In genomic region chr18:62045316-62045715, GRCh38 we compare ENCODE assay signal across 15 cellular contexts.
DNase-seq lines count a peak whose midpoint lies in the region; ATAC-seq lines count a peak whose summit lies in the region.
"Had no signal": no experiment of that assay in that cellular context is flagged by ENCODE, and none has a peak within 500 bp of the region (broad histone marks: within the 10 kb centered on the region; RNA-seq: fewer than 3 reads in every experiment).

No MANE protein-coding gene starts in this region.

- ATAC-seq in GM18867 (IDR thresholded peaks at IDR 0.05; ENCODE audit: unreplicated experiment), result no peak
- ATAC-seq: T-cell had no signal

- DNase-seq in NCI-H748 (lab: John Stamatoyannopoulos, UW; ENCODE audit: unreplicated experiment) (peak; percentile 9), NCI-H748 treated with DMSO at 0.1 percent for 48 hours (lab: John Stamatoyannopoulos, UW) (no peak), NCI-H69 (lab: John Stamatoyannopoulos, UW) (peak; percentile 44), cerebellum (ENCODE audit: low spot score) (peak; percentile 13), superior temporal gyrus (ENCODE audit: extremely low spot score) (peak; percentile 29), NCI-H1436 treated with DMSO at 0.1 percent for 48 hours (lab: John Stamatoyannopoulos, UW) (no peak)
- DNase-seq: ACHN; CD4-positive, alpha-beta memory T cell; GDM1; Karpas-422; MV-4-11; NCI-H1930; NCI-H774; T-cell had no signal

Comparison
In these comparisons a context has a peak if more than half of its experiments do, and no peak if none do; other contexts are left out.
1. DNase-seq: peak in NCI-H748 (single experiment), NCI-H69 (single experiment), cerebellum (single experiment) and superior temporal gyrus (single experiment); none in NCI-H748 treated with DMSO at 0.1 percent for 48 hours (single experiment) and NCI-H1436 treated with DMSO at 0.1 percent for 48 hours (single experiment).